In the genomic region with DNA sequence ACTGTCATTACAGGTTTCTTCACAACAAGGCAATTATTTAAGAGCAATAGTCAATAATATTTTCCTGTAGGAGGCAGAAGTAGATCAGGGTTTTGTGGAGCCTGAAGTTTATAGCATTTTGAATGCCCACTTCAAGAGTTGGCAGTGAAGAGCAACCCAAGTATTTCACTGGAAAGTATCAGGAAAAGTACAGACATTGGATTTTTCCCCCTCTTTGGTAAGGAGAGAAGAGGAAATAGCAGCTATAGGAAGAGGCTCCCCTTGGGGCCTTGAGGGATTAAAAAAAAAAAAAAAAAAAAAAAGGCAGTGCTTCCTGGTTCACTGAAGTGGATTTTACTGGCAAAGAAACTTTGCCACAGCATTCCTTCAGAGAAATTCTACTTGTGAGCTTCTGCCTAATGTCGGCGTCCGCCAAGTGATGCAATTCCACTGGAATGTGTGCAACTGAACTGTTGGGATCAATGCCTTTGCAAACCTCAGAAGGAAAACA, we compare ENCODE assay signal across 10 cellular contexts. TPM values are rescaled to one million over a fixed set of nuclear protein-coding genes. Genes with fewer than 3 reads are reported as not detected.
A peak's percentile ranks its signal among the peaks of the same experiment; 100 is the strongest.
DNase-seq lines count a peak whose midpoint lies in the region; ATAC-seq and TF ChIP-seq lines count a peak whose summit lies in the region.
"Had no signal": no experiment of that assay in that cellular context is flagged by ENCODE, and none has a peak within 500 bp of the region (broad histone marks: within the 10 kb centered on the region; RNA-seq: fewer than 3 reads in every experiment).

No MANE protein-coding gene starts in this region.

- no peak overlapping the region for H3K4me2 ChIP-seq in neural cell (ENCODE audit: low read length)
- H3K4me2 ChIP-seq: KMS-11 had no signal

- no peak for ATAC-seq in GM21576 (IDR thresholded peaks at IDR 0.05; ENCODE audit: unreplicated experiment)
- ATAC-seq: stimulated activated memory B cell treated with anti-CD40 and anti-IgM and Interleukin-4, amounts not matched to agents 10 μg/mL and 1 μg/mL and 100 μg/mL, for 72 hours had no signal

- H3K4me3 Mint-ChIP-seq in endodermal cell: no peak overlapping the region
- no peak overlapping the region for H3K4me3 Mint-ChIP-seq in CD8-positive, alpha-beta memory T cell
- H3K4me3 Mint-ChIP-seq: stimulated activated memory B cell treated with anti-CD40 and anti-IgM and Interleukin-4, amounts not matched to agents 10 μg/mL and 1 μg/mL and 100 μg/mL, for 72 hours had no signal

- no peaks in the 10 kb centered on the region for H3K9me3 Mint-ChIP-seq in endodermal cell
- H3K9me3 Mint-ChIP-seq in CD8-positive, alpha-beta memory T cell: peaks cover 2 to 25% (median 6%) of the 10 kb centered on the region in 5 donors
- H3K9me3 Mint-ChIP-seq: stimulated activated memory B cell treated with anti-CD40 and anti-IgM and Interleukin-4, amounts not matched to agents 10 μg/mL and 1 μg/mL and 100 μg/mL, for 72 hours had no signal

- H3F3A ChIP-seq in neural cell (ENCODE audit: insufficient read depth, low read length, poor library complexity, severe bottlenecking): peaks cover 3% of the 10 kb centered on the region

- CTCF ChIA-PET in CD8-positive, alpha-beta memory T cell (lab: Charles Lee): no interaction called here

- H3K36me3 ChIP-seq in endodermal cell (ENCODE audit: control insufficient read depth, insufficient read depth, low read length) (no peaks in the 10 kb centered on the region), neural cell (ENCODE audit: insufficient read depth, low read length) (no peaks in the 10 kb centered on the region)
- no peaks in the 10 kb centered on the region for H3K36me3 ChIP-seq in CD8-positive, alpha-beta memory T cell (ENCODE audit: insufficient read depth, low read length)

- H3K4me3 ChIP-seq in endodermal cell (ENCODE audit: low read length) (no peak overlapping the region), neural cell (ENCODE audit: low read length) (no peak overlapping the region)
- H3K4me3 ChIP-seq in CD8-positive, alpha-beta memory T cell (ENCODE audit: low read length): no peak overlapping the region

- no peaks in the 10 kb centered on the region for H3K79me2 ChIP-seq in neural cell (replicated peaks; ENCODE audit: insufficient read depth, low read length)

- H3K27me3 ChIP-seq in endodermal cell (ENCODE audit: control insufficient read depth, insufficient read depth, low read length, poor library complexity, severe bottlenecking) (no peaks in the 10 kb centered on the region), neural cell (ENCODE audit: insufficient read depth, low read depth, low read length) (no peaks in the 10 kb centered on the region)
- no peaks in the 10 kb centered on the region for H3K27me3 ChIP-seq in CD8-positive, alpha-beta memory T cell (ENCODE audit: insufficient read depth, low read length, poor library complexity, severe bottlenecking)

- no peak overlapping the region for H3K27ac ChIP-seq in C4-2B
- H3K27ac ChIP-seq in endodermal cell (ENCODE audit: low read depth, low read length): no peak overlapping the region
- H3K27ac ChIP-seq in neural cell (ENCODE audit: low read length): no peak overlapping the region
- H3K27ac ChIP-seq in CD8-positive, alpha-beta memory T cell (ENCODE audit: low read depth, low read length): no peak overlapping the region
- H3K27ac ChIP-seq: KMS-11 had no signal

- TF ChIP-seq CTCF in C4-2B (conservative IDR thresholded peaks at IDR 0.05) (peak; percentile 26), endodermal cell (conservative IDR thresholded peaks at IDR 0.05) (peak; percentile 65), neural cell (IDR thresholded peaks at IDR 0.05; ENCODE audit: poor library complexity, severe bottlenecking) (peak; percentile 51)

- no peaks in the 10 kb centered on the region for H3K36me3 Mint-ChIP-seq in endodermal cell (ENCODE audit: low read depth)
- no peaks in the 10 kb centered on the region for H3K36me3 Mint-ChIP-seq in CD8-positive, alpha-beta memory T cell
- H3K36me3 Mint-ChIP-seq: stimulated activated memory B cell treated with anti-CD40 and anti-IgM and Interleukin-4, amounts not matched to agents 10 μg/mL and 1 μg/mL and 100 μg/mL, for 72 hours had no signal

- TF ChIP-seq EP300 in neural cell (conservative IDR thresholded peaks at IDR 0.05; ENCODE audit: poor library complexity, severe bottlenecking): no peak

- no peak overlapping the region for H3K27ac Mint-ChIP-seq in endodermal cell
- no peak overlapping the region for H3K27ac Mint-ChIP-seq in CD8-positive, alpha-beta memory T cell
- H3K27ac Mint-ChIP-seq: stimulated activated memory B cell treated with anti-CD40 and anti-IgM and Interleukin-4, amounts not matched to agents 10 μg/mL and 1 μg/mL and 100 μg/mL, for 72 hours had no signal

- peaks cover 5% of the 10 kb centered on the region for H3K4me1 Mint-ChIP-seq in endodermal cell
- H3K4me1 Mint-ChIP-seq in CD8-positive, alpha-beta memory T cell: no peaks in the 10 kb centered on the region
- H3K4me1 Mint-ChIP-seq: stimulated activated memory B cell treated with anti-CD40 and anti-IgM and Interleukin-4, amounts not matched to agents 10 μg/mL and 1 μg/mL and 100 μg/mL, for 72 hours had no signal

- no peaks in the 10 kb centered on the region for H4K20me1 ChIP-seq in neural cell (ENCODE audit: insufficient read depth)

- H3K9me3 ChIP-seq in endodermal cell (ENCODE audit: control insufficient read depth, low read length) (peaks cover 24% of the 10 kb centered on the region), neural cell (ENCODE audit: low read length) (no peaks in the 10 kb centered on the region)
- no peaks in the 10 kb centered on the region for H3K9me3 ChIP-seq in CD8-positive, alpha-beta memory T cell (ENCODE audit: low read length)

- 70 to 85% methylated on average over 3 of the region's 3 CpGs for WGBS in endodermal cell (ENCODE audit: insufficient coverage in 1 of 2, insufficient read length in 1 of 2), 2 experiments

- peak; percentile 61 for DNase-seq in NCI-H69 (lab: John Stamatoyannopoulos, UW)
- no peak for DNase-seq in endodermal cell
- DNase-seq in RPMI8226: no peak
- DNase-seq in CD8-positive, alpha-beta memory T cell: no peak
- DNase-seq in erythroblast (lab: John Stamatoyannopoulos, UW): no peak

- no peaks in the 10 kb centered on the region for H3K9me2 ChIP-seq in neural cell (ENCODE audit: insufficient read depth, low read length)

- H3K9ac ChIP-seq in endodermal cell (ENCODE audit: extremely low read depth, low read length, poor library complexity, severe bottlenecking) (no peak overlapping the region), neural cell (ENCODE audit: low read length) (no peak overlapping the region)
- H3K9ac ChIP-seq: KMS-11 had no signal

- POLR2A ChIA-PET in CD8-positive, alpha-beta memory T cell (lab: Charles Lee): no interaction called here

- TF ChIP-seq POLR2A in erythroblast (IDR thresholded peaks at IDR 0.05; ENCODE audit: low read length): no peak

- no peak overlapping the region for H2AFZ ChIP-seq in neural cell (ENCODE audit: low read depth, low read length)

- no peaks in the 10 kb centered on the region for H3K4me1 ChIP-seq in endodermal cell (ENCODE audit: control insufficient read depth, insufficient read depth, low read length)
- no peaks in the 10 kb centered on the region for H3K4me1 ChIP-seq in CD8-positive, alpha-beta memory T cell (ENCODE audit: insufficient read depth, low read length)

- H3K27me3 Mint-ChIP-seq in endodermal cell (ENCODE audit: insufficient read depth): no peaks in the 10 kb centered on the region
- H3K27me3 Mint-ChIP-seq in CD8-positive, alpha-beta memory T cell: peaks cover 0 to 2% of the 10 kb centered on the region in 2 donors
- H3K27me3 Mint-ChIP-seq: stimulated activated memory B cell treated with anti-CD40 and anti-IgM and Interleukin-4, amounts not matched to agents 10 μg/mL and 1 μg/mL and 100 μg/mL, for 72 hours had no signal

- TF ChIP-seq RAD21 in neural cell (conservative IDR thresholded peaks at IDR 0.05): peak; percentile 63

TF ChIP-seq in neural cell, 6 proteins besides CTCF, POLR2A, EP300 and RAD21:
- TF ChIP-seq, protein P1, sequence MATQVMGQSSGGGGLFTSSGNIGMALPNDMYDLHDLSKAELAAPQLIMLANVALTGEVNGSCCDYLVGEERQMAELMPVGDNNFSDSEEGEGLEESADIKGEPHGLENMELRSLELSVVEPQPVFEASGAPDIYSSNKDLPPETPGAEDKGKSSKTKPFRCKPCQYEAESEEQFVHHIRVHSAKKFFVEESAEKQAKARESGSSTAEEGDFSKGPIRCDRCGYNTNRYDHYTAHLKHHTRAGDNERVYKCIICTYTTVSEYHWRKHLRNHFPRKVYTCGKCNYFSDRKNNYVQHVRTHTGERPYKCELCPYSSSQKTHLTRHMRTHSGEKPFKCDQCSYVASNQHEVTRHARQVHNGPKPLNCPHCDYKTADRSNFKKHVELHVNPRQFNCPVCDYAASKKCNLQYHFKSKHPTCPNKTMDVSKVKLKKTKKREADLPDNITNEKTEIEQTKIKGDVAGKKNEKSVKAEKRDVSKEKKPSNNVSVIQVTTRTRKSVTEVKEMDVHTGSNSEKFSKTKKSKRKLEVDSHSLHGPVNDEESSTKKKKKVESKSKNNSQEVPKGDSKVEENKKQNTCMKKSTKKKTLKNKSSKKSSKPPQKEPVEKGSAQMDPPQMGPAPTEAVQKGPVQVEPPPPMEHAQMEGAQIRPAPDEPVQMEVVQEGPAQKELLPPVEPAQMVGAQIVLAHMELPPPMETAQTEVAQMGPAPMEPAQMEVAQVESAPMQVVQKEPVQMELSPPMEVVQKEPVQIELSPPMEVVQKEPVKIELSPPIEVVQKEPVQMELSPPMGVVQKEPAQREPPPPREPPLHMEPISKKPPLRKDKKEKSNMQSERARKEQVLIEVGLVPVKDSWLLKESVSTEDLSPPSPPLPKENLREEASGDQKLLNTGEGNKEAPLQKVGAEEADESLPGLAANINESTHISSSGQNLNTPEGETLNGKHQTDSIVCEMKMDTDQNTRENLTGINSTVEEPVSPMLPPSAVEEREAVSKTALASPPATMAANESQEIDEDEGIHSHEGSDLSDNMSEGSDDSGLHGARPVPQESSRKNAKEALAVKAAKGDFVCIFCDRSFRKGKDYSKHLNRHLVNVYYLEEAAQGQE (IDR thresholded peaks at IDR 0.05; ENCODE audit: borderline replicate concordance): no peak
- peak; percentile 48 for TF ChIP-seq SMC3 (conservative IDR thresholded peaks at IDR 0.05; ENCODE audit: poor library complexity)

RNA-seq across cellular contexts. Expression of a gene that starts 5.7 kb away (rescaled TPM):
- total RNA-seq in endodermal cell: under 1 TPM; 0.31 to 0.51 TPM
- 0.93 TPM for polyA plus RNA-seq in endodermal cell (2013, experiment 1 of 2)
- polyA plus RNA-seq in endodermal cell (2013, experiment 2 of 2): 0.99 TPM
- 1.7 and 1.8 TPM in 2 replicates for polyA plus RNA-seq in neural cell
- polyA minus RNA-seq in neural cell: 5.8 and 8.2 TPM in 2 replicates
- total RNA-seq in CD8-positive, alpha-beta memory T cell: not detected
- not detected for polyA plus RNA-seq in CD8-positive, alpha-beta memory T cell
